Comparison of ENCODE assay signal across 19 cellular contexts in the genomic region with DNA sequence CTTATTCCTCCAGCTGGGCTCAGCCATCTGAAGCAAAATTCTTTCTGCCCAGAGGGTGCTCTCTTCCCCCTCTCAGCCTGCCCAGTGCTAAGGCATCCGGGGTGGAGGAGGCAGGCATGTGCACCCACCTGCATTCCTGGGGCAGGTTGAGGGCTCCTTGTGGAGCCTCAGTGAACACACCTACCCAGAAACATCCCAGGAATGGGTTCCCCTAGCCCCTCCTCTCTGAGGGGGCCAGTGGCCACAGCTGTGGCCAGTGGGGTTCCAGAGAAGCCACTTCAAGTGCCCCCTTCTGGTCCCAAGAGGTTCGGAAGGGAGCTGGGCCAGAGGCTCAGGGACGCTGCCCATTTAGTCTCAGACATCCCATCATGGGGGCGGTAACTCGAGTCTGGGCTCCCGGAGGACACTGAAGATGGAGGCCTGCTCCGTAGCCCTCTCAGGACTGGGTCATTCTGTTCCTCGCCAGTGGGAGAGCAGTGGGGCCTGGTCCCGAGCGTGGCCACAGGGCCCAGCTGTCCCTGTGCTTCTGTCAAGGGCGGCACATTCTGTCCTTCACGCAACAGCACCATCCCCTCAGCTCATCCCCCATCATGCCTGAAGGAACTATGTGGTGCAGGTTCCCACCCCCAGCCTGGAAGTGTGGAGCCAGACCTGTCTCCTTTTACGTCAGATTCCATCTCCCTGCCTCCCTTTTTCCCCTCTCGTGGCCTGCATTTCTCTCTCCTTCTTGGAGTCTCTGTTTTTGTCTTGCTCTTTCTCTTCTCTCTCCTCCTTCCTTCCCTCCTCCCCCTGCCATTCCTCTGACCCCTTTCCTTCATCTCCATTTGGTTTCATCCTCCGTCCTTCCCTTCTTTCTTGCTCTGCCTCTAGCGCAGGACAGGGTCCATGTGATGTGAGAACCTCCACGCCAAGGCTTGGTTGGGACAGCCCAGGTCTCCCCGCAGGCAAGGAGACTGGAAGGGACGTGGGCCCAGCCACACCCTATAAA. TPM values are rescaled to one million over a fixed set of nuclear protein-coding genes. Genes with fewer than 3 reads are reported as not detected.
DNase-seq lines count a peak whose midpoint lies in the region; ATAC-seq, FAIRE-seq and TF ChIP-seq lines count a peak whose summit lies in the region.
"Had no signal": no experiment of that assay in that cellular context is flagged by ENCODE, and none has a peak within 500 bp of the region (broad histone marks: within the 10 kb centered on the region; RNA-seq: fewer than 3 reads in every experiment).

No MANE protein-coding gene starts in this region.

- H4K8ac ChIP-seq in mesendoderm (ENCODE audit: low read depth, low read length) = no peak overlapping the region

- H3K56ac ChIP-seq in mesendoderm (ENCODE audit: low read length) = no peak overlapping the region

- no TSS peak for BruUV-seq in HepG2 (replicated peaks; lab: Mats Ljungman, UMichigan)

- no peak for FAIRE-seq in HepG2 (lab: Jason Lieb, UNC)

- H3K9me3 Mint-ChIP-seq in endodermal cell (no peaks in the 10 kb centered on the region), endothelial cell (ENCODE audit: unreplicated experiment) (no peaks in the 10 kb centered on the region)
- no peaks in the 10 kb centered on the region for H3K9me3 Mint-ChIP-seq in effector memory CD8-positive, alpha-beta T cell
- H3K9me3 Mint-ChIP-seq: CD4-positive, CD25-positive, alpha-beta regulatory T cell had no signal

- H3K36me3 ChIP-seq in HepG2 (replicated peaks in 1 of 2; ENCODE audit: control insufficient read depth in 1 of 2, insufficient read depth in 2 of 2, low read length in 2 of 2) (peaks cover 27 to 54% of the 10 kb centered on the region in 2 experiments), right lobe of liver (peaks cover 0 to 31% (median 5%) of the 10 kb centered on the region in 4 donors), endodermal cell (ENCODE audit: control insufficient read depth, insufficient read depth, low read length) (peaks cover 35% of the 10 kb centered on the region), mesendoderm (ENCODE audit: control insufficient read depth, insufficient read depth, low read length) (peaks cover 16% of the 10 kb centered on the region), upper lobe of right lung (peaks cover 5% of the 10 kb centered on the region)
- H3K36me3 ChIP-seq: BE2C had no signal

- H3K4me1 Mint-ChIP-seq in endodermal cell = no peaks in the 10 kb centered on the region
- no peaks in the 10 kb centered on the region for H3K4me1 Mint-ChIP-seq in endothelial cell (ENCODE audit: unreplicated experiment)
- no peaks in the 10 kb centered on the region for H3K4me1 Mint-ChIP-seq in effector memory CD8-positive, alpha-beta T cell (ENCODE audit: low read depth in 2 of 2)
- H3K4me1 Mint-ChIP-seq: CD4-positive, CD25-positive, alpha-beta regulatory T cell had no signal

- H3K4me1 ChIP-seq in HepG2 (ENCODE audit: insufficient read depth, low read length) (no peaks in the 10 kb centered on the region), right lobe of liver (no peaks in the 10 kb centered on the region), endodermal cell (ENCODE audit: control insufficient read depth, insufficient read depth, low read length) (no peaks in the 10 kb centered on the region), mesendoderm (ENCODE audit: control insufficient read depth, low read depth, low read length) (no peaks in the 10 kb centered on the region), upper lobe of right lung (no peaks in the 10 kb centered on the region)
- H3K4me1 ChIP-seq: BE2C, Peyer's patch had no signal

- H3K27ac ChIP-seq in HepG2 (ENCODE audit: extremely low read length, insufficient read depth, low read length) = no peak overlapping the region
- H3K27ac ChIP-seq in right lobe of liver = no peak overlapping the region
- no peak overlapping the region for H3K27ac ChIP-seq in endodermal cell (ENCODE audit: low read depth, low read length)
- no peak overlapping the region for H3K27ac ChIP-seq in mesendoderm (ENCODE audit: low read depth, low read length)
- H3K27ac ChIP-seq in upper lobe of right lung = no peak overlapping the region
- H3K27ac ChIP-seq: Peyer's patch had no signal

- H4K20me1 ChIP-seq in HepG2 (ENCODE audit: insufficient read depth, low read length) = no peaks in the 10 kb centered on the region

- no peak overlapping the region for H4K5ac ChIP-seq in mesendoderm (ENCODE audit: low read length)

- intact Hi-C loops in HepG2 (cut with micrococcal nuclease; ENCODE audit: unreplicated experiment) (no loop called here), right lobe of liver (cut with DNase I) (no loop called here), upper lobe of right lung (cut with DNase I) (no loop called here)

- H3K79me2 ChIP-seq in HepG2 (ENCODE audit: insufficient read depth, low read length) (no peaks in the 10 kb centered on the region), mesendoderm (ENCODE audit: control insufficient read depth, insufficient read depth, low read length) (no peaks in the 10 kb centered on the region)

- H3K9ac ChIP-seq in HepG2 (ENCODE audit: insufficient read depth, low read depth, low read length) (no peak overlapping the region), endodermal cell (ENCODE audit: extremely low read depth, low read length, poor library complexity, severe bottlenecking) (no peak overlapping the region), mesendoderm (ENCODE audit: low read length) (no peak overlapping the region)

- TF ChIP-seq EP300 in HepG2 (IDR thresholded peaks at IDR 0.05; ENCODE audit: low read depth in 2 of 2, low read length in 2 of 2) (no peak), HepG2 (CRISPR knock-in tag; IDR thresholded peaks at IDR 0.05; ENCODE audit: borderline replicate concordance) (no peak)

- no peak overlapping the region for H3K4ac ChIP-seq in mesendoderm (ENCODE audit: low read depth, low read length)

- H3K79me1 ChIP-seq in mesendoderm (ENCODE audit: low read length) = no peaks in the 10 kb centered on the region

- no peak overlapping the region for H2AK5ac ChIP-seq in mesendoderm (ENCODE audit: low read length)

- H3K27me3 Mint-ChIP-seq in endodermal cell (ENCODE audit: insufficient read depth) (no peaks in the 10 kb centered on the region), endothelial cell (ENCODE audit: unreplicated experiment) (peaks cover 1% of the 10 kb centered on the region)
- H3K27me3 Mint-ChIP-seq in effector memory CD8-positive, alpha-beta T cell = no peaks in the 10 kb centered on the region

- CTCF ChIA-PET in HepG2 (lab: Yijun Ruan, JAX; ENCODE audit: low intra/inter-chr PET ratio, low total read pairs) = no interaction called here

- no peak overlapping the region for H3K4me2 ChIP-seq in HepG2 (ENCODE audit: low read depth, low read length)
- H3K4me2 ChIP-seq in mesendoderm (ENCODE audit: low read length) = no peak overlapping the region

- TF ChIP-seq CTCF in HepG2 (CRISPR knock-in tag; IDR thresholded peaks at IDR 0.05) = no peak
- TF ChIP-seq CTCF in right lobe of liver (IDR thresholded peaks at IDR 0.05) = no peak
- TF ChIP-seq CTCF in endodermal cell (conservative IDR thresholded peaks at IDR 0.05) = no peak
- TF ChIP-seq CTCF in upper lobe of right lung (IDR thresholded peaks at IDR 0.05) = no peak
- TF ChIP-seq CTCF in endothelial cell (IDR thresholded peaks at IDR 0.05; ENCODE audit: unreplicated experiment) = no peak

- H3K27ac Mint-ChIP-seq in endodermal cell (peak overlapping the region; percentile 12), endothelial cell (ENCODE audit: unreplicated experiment) (no peak overlapping the region)
- H3K27ac Mint-ChIP-seq in effector memory CD8-positive, alpha-beta T cell = no peak overlapping the region
- H3K27ac Mint-ChIP-seq: CD4-positive, CD25-positive, alpha-beta regulatory T cell had no signal

- no peak for TF ChIP-seq POLR2A in HepG2 (IDR thresholded peaks at IDR 0.05; ENCODE audit: insufficient read depth in 1 of 2, low read depth in 2 of 2, low read length in 2 of 2)
- no peak for TF ChIP-seq POLR2A in right lobe of liver (IDR thresholded peaks at IDR 0.05)

- ATAC-seq in HepG2 = no peak
- ATAC-seq in right lobe of liver = no peak
- peak; percentile 85 for ATAC-seq in upper lobe of right lung
- ATAC-seq in effector memory CD8-positive, alpha-beta T cell (replicated peaks) = no peak
- ATAC-seq: Right ventricle myocardium inferior had no signal

- TF ChIP-seq RAD21 in HepG2 (CRISPR knock-in tag; IDR thresholded peaks at IDR 0.05) = no peak

- no peak overlapping the region for H3K4me3 ChIP-seq in HepG2 (replicated peaks in 1 of 3; ENCODE audit: insufficient read depth in 1 of 3, low read depth in 2 of 3, low read length in 3 of 3)
- no peak overlapping the region for H3K4me3 ChIP-seq in right lobe of liver
- no peak overlapping the region for H3K4me3 ChIP-seq in endodermal cell (ENCODE audit: low read length)
- no peak overlapping the region for H3K4me3 ChIP-seq in mesendoderm (ENCODE audit: low read length)
- no peak overlapping the region for H3K4me3 ChIP-seq in upper lobe of right lung
- H3K4me3 ChIP-seq: Peyer's patch had no signal

- in situ Hi-C loops in HepG2 (cut with HindIII; ENCODE audit: extremely low pct_ligation_motif_present, low pct_unique_long_range_greater_than_20kb) = no loop called here

- H3K27me3 ChIP-seq in HepG2 (ENCODE audit: control insufficient read depth in 1 of 2, insufficient read depth in 2 of 2, low read length in 2 of 2) (no peaks in the 10 kb centered on the region), right lobe of liver (no peaks in the 10 kb centered on the region), endodermal cell (ENCODE audit: control insufficient read depth, insufficient read depth, low read length, poor library complexity, severe bottlenecking) (no peaks in the 10 kb centered on the region), mesendoderm (ENCODE audit: insufficient read depth, low read length, poor library complexity) (no peaks in the 10 kb centered on the region), upper lobe of right lung (no peaks in the 10 kb centered on the region)
- H3K27me3 ChIP-seq: BE2C, Peyer's patch had no signal

- no peak overlapping the region for H2BK5ac ChIP-seq in mesendoderm (ENCODE audit: low read length)

- H3K23ac ChIP-seq in mesendoderm (ENCODE audit: low read length) = no peak overlapping the region

- no peak overlapping the region for H2AFZ ChIP-seq in HepG2 (ENCODE audit: low read length)

- no peak overlapping the region for H2BK15ac ChIP-seq in mesendoderm (replicated peaks; ENCODE audit: low read depth)

- 94% methylated on average over 11 of the region's 19 CpGs for WGBS in HepG2 (ENCODE audit: low lambda C conversion rate)
- WGBS in right lobe of liver (ENCODE audit: insufficient coverage, low coverage, low lambda C conversion rate, missing lambda C conversion rate) = 76% methylated on average over 5 of the region's 19 CpGs
- 91 to 92% methylated on average over 15 to 19 of the region's 19 CpGs for WGBS in endodermal cell (ENCODE audit: insufficient coverage in 1 of 2, insufficient read length in 1 of 2), 2 experiments
- WGBS in mesendoderm (ENCODE audit: extremely low coverage, insufficient coverage, low lambda C conversion rate) = no CpG with 5 or more reads among the region's 19 CpGs

- DNase-seq in HepG2 (ENCODE audit: low spot score) (no peak), right lobe of liver (no peak), endodermal cell (peak; percentile 61), mesendoderm (peak; percentile 49), upper lobe of right lung (no peak), endothelial cell (ENCODE audit: low spot score) (no peak), NCI-H2029 (lab: John Stamatoyannopoulos, UW) (no peak)
- DNase-seq in effector memory CD8-positive, alpha-beta T cell = no peak
- DNase-seq: BE2C; CD4-positive, CD25-positive, alpha-beta regulatory T cell; COR-L47; DMS 273 treated with DMSO at 0.1 percent for 48 hours; DND-41; NCI-H1417 treated with DMSO at 0.1 percent for 48 hours; NCI-H1930; NCI-H446; NCI-H526 treated with DMSO at 0.1 percent for 48 hours; Peyer's patch had no signal

- H3K9me3 ChIP-seq in HepG2 (ENCODE audit: low read length) (no peaks in the 10 kb centered on the region), right lobe of liver (no peaks in the 10 kb centered on the region), endodermal cell (ENCODE audit: control insufficient read depth, low read length) (no peaks in the 10 kb centered on the region), upper lobe of right lung (no peaks in the 10 kb centered on the region)
- H3K9me3 ChIP-seq: BE2C, Peyer's patch had no signal

- H3K4me3 Mint-ChIP-seq in endodermal cell (no peak overlapping the region), endothelial cell (ENCODE audit: unreplicated experiment) (no peak overlapping the region)
- H3K4me3 Mint-ChIP-seq in effector memory CD8-positive, alpha-beta T cell = no peak overlapping the region
- H3K4me3 Mint-ChIP-seq: CD4-positive, CD25-positive, alpha-beta regulatory T cell had no signal

- H2BK120ac ChIP-seq in mesendoderm (ENCODE audit: low read depth, low read length) = no peak overlapping the region

- POLR2A ChIA-PET in HepG2 (lab: Yijun Ruan, JAX) = no interaction called here

- H3K36me3 Mint-ChIP-seq in endodermal cell (ENCODE audit: low read depth) = peaks cover 27% of the 10 kb centered on the region
- peaks cover 14% of the 10 kb centered on the region for H3K36me3 Mint-ChIP-seq in endothelial cell (ENCODE audit: low read depth, unreplicated experiment)
- no peaks in the 10 kb centered on the region for H3K36me3 Mint-ChIP-seq in effector memory CD8-positive, alpha-beta T cell (ENCODE audit: insufficient read depth)
- H3K36me3 Mint-ChIP-seq: CD4-positive, CD25-positive, alpha-beta regulatory T cell had no signal

- H3K18ac ChIP-seq in mesendoderm (ENCODE audit: low read length) = no peak overlapping the region

RNA-seq across cellular contexts. Expression of gene KDM4A, which starts 49.6 kb away (rescaled TPM):
- 20.9 and 27.4 TPM in 2 replicates for total RNA-seq in HepG2 (2016; rRNA removed; fragmentation: Illumina TruSeq; extraction: Trizol)
- 2.7 and 3.3 TPM in 2 replicates for total RNA-seq in HepG2 (2016; cell fraction: cytosol; rRNA removed; fragmentation: Illumina TruSeq; extraction: Trizol; ENCODE audit: low read depth)
- total RNA-seq in HepG2 (2016; cell fraction: insoluble cytoplasmic fraction; rRNA removed; fragmentation: Illumina TruSeq; extraction: Trizol) = 21.8 and 25.6 TPM in 2 replicates
- 7.4 and 7.7 TPM in 2 replicates for total RNA-seq in HepG2 (2016; cell fraction: membrane; rRNA removed; fragmentation: Illumina TruSeq; extraction: Trizol)
- total RNA-seq in HepG2 (2016; cell fraction: nucleus; rRNA removed; fragmentation: Illumina TruSeq; extraction: Trizol) = 17.4 and 18.8 TPM in 2 replicates
- 8.7 and 9.7 TPM in 2 replicates for polyA plus RNA-seq in HepG2 (2011; rRNA removed)
- 5.2 and 7.2 TPM in 2 replicates for polyA plus RNA-seq in HepG2 (2011; cell fraction: cytosol; rRNA removed)
- polyA plus RNA-seq in HepG2 (2011; cell fraction: nucleus; rRNA removed) = 7.6 and 9.7 TPM in 2 replicates
- polyA plus RNA-seq in HepG2 (2012) = 8.7 and 12.1 TPM in 2 replicates
- 0.76 and 0.90 TPM in 2 replicates for polyA plus RNA-seq in HepG2 (2016; cell fraction: cytosol; fragmentation: Illumina TruSeq; extraction: Trizol; ENCODE audit: low read depth)
- 15.7 and 20.7 TPM in 2 replicates for polyA plus RNA-seq in HepG2 (2016; cell fraction: insoluble cytoplasmic fraction; fragmentation: Illumina TruSeq; extraction: Trizol; ENCODE audit: low read depth)
- polyA plus RNA-seq in HepG2 (2016; cell fraction: membrane; fragmentation: Illumina TruSeq; extraction: Trizol; ENCODE audit: low read depth) = 2.3 and 2.4 TPM in 2 replicates
- 15.9 and 19.8 TPM in 2 replicates for polyA plus RNA-seq in HepG2 (2016; cell fraction: nucleus; fragmentation: Illumina TruSeq; extraction: Trizol; ENCODE audit: insufficient read depth, low read depth)
- polyA minus RNA-seq in HepG2 (2011; rRNA and poly(A)+ RNA removed; ENCODE audit: low replicate concordance) = 12.2 and 36.0 TPM in 2 replicates
- 5.9 and 8.2 TPM in 2 replicates for polyA minus RNA-seq in HepG2 (2011; cell fraction: cytosol; rRNA and poly(A)+ RNA removed)
- 22.1 and 29.7 TPM in 2 replicates for polyA minus RNA-seq in HepG2 (2011; cell fraction: nucleus; rRNA and poly(A)+ RNA removed)
- total RNA-seq in right lobe of liver = 10 to 100 TPM; 12.7 to 22.5 (median 17.6) TPM
- 10 to 100 TPM; 54.7 to 74.4 TPM for total RNA-seq in endodermal cell
- 54.6 TPM for polyA plus RNA-seq in endodermal cell (2013, experiment 1 of 2)
- polyA plus RNA-seq in endodermal cell (2013, experiment 2 of 2) = 47.6 TPM
- 26.4 TPM for polyA plus RNA-seq in mesendoderm (2013, experiment 1 of 2)
- 27.4 TPM for polyA plus RNA-seq in mesendoderm (2013, experiment 2 of 2)
- 40.4 TPM for total RNA-seq in upper lobe of right lung
- total RNA-seq in endothelial cell (ENCODE audit: unreplicated experiment) = 62.5 TPM

Comparison
In these comparisons a context has a peak if more than half of its experiments do, and no peak if none do; other contexts are left out.
1. DNase-seq: peak in endodermal cell (single experiment) and mesendoderm (single experiment); none in HepG2 (single experiment), right lobe of liver (0 of 3), upper lobe of right lung (single experiment), endothelial cell (single experiment), NCI-H2029 (single experiment) and effector memory CD8-positive, alpha-beta T cell (0 of 3).